ENCODE assay signal across 8 cellular contexts in the genomic region with DNA sequence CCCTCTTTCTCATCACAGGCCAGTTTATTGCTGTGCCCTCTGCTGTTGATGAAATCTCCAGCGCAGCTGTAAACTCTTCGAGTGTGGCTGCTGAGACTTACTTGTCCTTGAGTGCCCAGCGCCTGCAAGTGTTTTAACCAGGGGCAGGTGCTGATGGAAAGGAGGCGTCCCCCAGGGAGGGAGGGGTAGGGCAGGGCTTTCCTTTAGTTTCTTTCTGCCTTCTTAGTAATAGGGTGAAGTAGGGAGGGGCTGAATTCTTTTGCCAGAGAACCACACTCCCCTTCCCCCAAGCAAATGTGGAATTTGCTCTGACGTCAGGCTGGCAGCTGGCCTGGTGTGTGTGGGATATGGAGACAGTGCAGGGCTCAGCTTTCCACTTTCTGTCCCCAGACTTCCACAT.
DNase-seq lines count a peak whose midpoint lies in the region; ATAC-seq and TF ChIP-seq lines count a peak whose summit lies in the region.

No MANE protein-coding gene starts in this region.

- no peaks in the 10 kb centered on the region for H3K27me3 ChIP-seq in AG04450 (ENCODE audit: control insufficient read depth, insufficient read depth, low read length)

- H3K4me3 ChIP-seq in AG04450 (ENCODE audit: low read depth, low read length) (0 out of 2 replicates have a peak overlapping the region, but pooled peaks have one; percentile 13), choroid plexus epithelial cell (ENCODE audit: low read depth, low read length) (no peak overlapping the region)

- TF ChIP-seq CTCF in AG04450 (IDR thresholded peaks at IDR 0.05; ENCODE audit: low read depth, low read length) (peak; percentile 14; the same call in 1 of the 2 replicates), choroid plexus epithelial cell (conservative IDR thresholded peaks at IDR 0.05; ENCODE audit: low read depth, low read length) (no peak)

- DNase-seq in AG04450 (ENCODE audit: low read depth, low spot score) (peak; percentile 87), NCI-H1092 treated with DMSO at 0.1 percent for 48 hours (lab: John Stamatoyannopoulos, UW) (peak; percentile 82), choroid plexus epithelial cell (ENCODE audit: low read depth) (peak; percentile 97), left lobe of liver (ENCODE audit: low spot score) (peak; percentile 77), stromal cell of bone marrow (ENCODE audit: low read depth) (peak; percentile 90), GM19238 (ENCODE audit: insufficient read length, low spot score) (no peak)

- H3K27ac ChIP-seq in AG04450 (ENCODE audit: low read depth, low read length) = peak overlapping the region; percentile 91

- H3K9me3 ChIP-seq in AG04450 (ENCODE audit: control insufficient read depth, insufficient read depth, low read length) = no peaks in the 10 kb centered on the region

- CTCF ChIA-PET in AG04450 (lab: Charles Lee) = interaction anchor here (0.7 to 1.3 kb wide), 2 partner anchors 166 to 426 kb away, joined by 3 to 4 read pairs; no protein-coding TSS in a partner anchor

- peak; percentile 85 for ATAC-seq in left lobe of liver
- no peak for ATAC-seq in GM18868 (IDR thresholded peaks at IDR 0.05; ENCODE audit: unreplicated experiment)
- no peak for ATAC-seq in GM19463 (IDR thresholded peaks at IDR 0.05; ENCODE audit: unreplicated experiment)

- POLR2A ChIA-PET in AG04450 (lab: Yijun Ruan, JAX) = interaction anchor here (1.6 kb wide), 1 partner anchor 240 kb away, joined by 4 read pairs; a partner anchor contains a TSS
